20 cellular contexts compared by ENCODE assay signal in the genomic region with DNA sequence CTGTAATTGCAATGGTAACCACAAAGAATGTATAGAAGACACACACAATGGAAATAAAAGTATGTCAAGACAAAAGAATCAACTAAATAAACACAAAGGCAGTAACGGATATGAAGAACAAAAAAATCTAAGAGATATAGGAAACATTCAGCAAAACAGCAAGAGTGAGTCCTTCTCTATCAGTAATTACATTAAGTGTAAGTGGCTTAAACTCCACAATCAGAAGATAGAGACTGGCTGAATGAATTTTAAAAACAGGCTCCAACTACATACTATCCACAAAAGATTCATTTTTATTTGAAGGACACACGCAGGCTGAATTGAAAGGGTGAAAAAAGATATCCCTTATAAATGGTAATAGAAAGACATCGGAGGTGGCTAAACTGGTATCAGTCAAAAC.
"Had no signal": no experiment of that assay in that cellular context is flagged by ENCODE, and none has a peak within 500 bp of the region (broad histone marks: within the 10 kb centered on the region; RNA-seq: fewer than 3 reads in every experiment).

No MANE protein-coding gene starts in this region.

- DNase-seq: Karpas-422, KG1, MG63, NCI-H1092 treated with DMSO at 0.1 percent for 48 hours, NCI-H1436, NCI-H187, NCI-H2029, NCI-H2081 treated with DMSO at 0.1 percent for 48 hours, NCI-H2171, NCI-H226, NCI-H446, NCI-H510A, NCI-H524 treated with DMSO at 0.1 percent for 48 hours, NCI-H69, NCI-H774, SHP77 had no signal

- H3K27me3 ChIP-seq: MG63 had no signal

- H3K4me3 ChIP-seq: MG63 had no signal

- H3K27ac ChIP-seq: HL-60, RWPE1 had no signal

- ATAC-seq: Panc1, SK-N-SH treated with all-trans-retinoic acid at 6 μM for 48 hours had no signal
